In genomic region chr14:51283402-51283825, GRCh38 we compare ENCODE assay signal across 1 cellular context.
TF ChIP-seq lines count a peak whose summit lies in the region.

No MANE protein-coding gene starts in this region.

TF ChIP-seq in HepG2, 621 proteins besides CTCF, POLR2A, EP300 and RAD21 (continued from another document):
- no peak for TF ChIP-seq ZFP91 (CRISPR knock-in tag; IDR thresholded peaks at IDR 0.05; ENCODE audit: borderline replicate concordance)
- TF ChIP-seq HMGA1 (CRISPR knock-in tag; conservative IDR thresholded peaks at IDR 0.05): no peak
- TF ChIP-seq STAG1 (CRISPR knock-in tag; IDR thresholded peaks at IDR 0.05): peak; percentile 81
- TF ChIP-seq SMC3 (IDR thresholded peaks at IDR 0.05; ENCODE audit: low read length): peak; percentile 53
- no peak for TF ChIP-seq MBD4 (IDR thresholded peaks at IDR 0.05; ENCODE audit: borderline replicate concordance, low read length)
